24 cellular contexts compared by ENCODE assay signal in the genomic region with DNA sequence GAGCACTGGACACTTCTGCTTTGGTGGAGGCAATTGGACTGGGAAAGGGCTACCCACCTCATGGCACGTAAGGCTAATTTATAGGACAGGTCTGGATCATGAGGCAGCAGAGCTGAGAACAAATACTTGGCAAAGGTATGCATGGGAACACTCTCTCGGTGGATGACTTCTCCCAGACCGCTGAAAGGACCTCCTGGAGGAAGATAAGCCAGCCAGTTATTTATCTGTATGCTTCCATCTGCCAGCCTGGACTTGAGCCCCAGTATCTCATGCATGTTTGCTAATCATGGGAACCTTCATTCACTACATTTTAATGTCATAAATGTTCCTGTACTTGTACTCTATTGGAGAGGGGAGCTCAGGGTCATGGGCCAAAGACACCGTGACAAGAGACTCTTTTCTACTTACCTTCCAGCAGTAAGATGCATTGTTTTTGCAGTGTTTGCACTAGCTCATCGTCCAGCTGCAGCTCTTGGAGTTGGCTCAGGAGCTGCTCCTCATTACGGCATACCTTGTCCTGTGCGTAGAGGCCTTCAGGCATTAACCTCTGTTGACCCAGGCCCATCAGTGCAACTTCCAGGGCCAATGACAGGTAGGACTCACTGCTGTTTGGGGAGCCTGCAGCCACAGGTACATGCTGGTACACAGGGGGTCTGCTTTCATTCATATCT.
"Had no signal": no experiment of that assay in that cellular context is flagged by ENCODE, and none has a peak within 500 bp of the region (broad histone marks: within the 10 kb centered on the region; RNA-seq: fewer than 3 reads in every experiment).

No MANE protein-coding gene starts in this region.

- H3K27ac Mint-ChIP-seq: activated T-cell treated with anti-CD3 and anti-CD28 coated beads, Interleukin-2, amount 50 U/mL, for 72 hours; dendritic cell treated with granulocyte-macrophage colony-stimulating factor and Interleukin-4, amounts not matched to agents 40 ng/mL and 50 ng/mL, for 4 days; nephron progenitor cell had no signal

- H3K9me3 ChIP-seq: breast epithelium, esophagus squamous epithelium, heart right ventricle, left ventricle myocardium inferior, suprapubic skin, transverse colon, vagina had no signal

- H3K27me3 ChIP-seq: breast epithelium, esophagus squamous epithelium, heart right ventricle, suprapubic skin, transverse colon, vagina had no signal

- ATAC-seq: activated T-cell treated with anti-CD3 and anti-CD28 coated beads, Interleukin-2, amount 50 U/mL, for 72 hours; heart right ventricle; stimulated activated naive CD8-positive, alpha-beta T cell treated with anti-CD3 and anti-CD28 coated beads, Interleukin-15, amount 100 ng/mL, for 72 hours had no signal

- H3K9me3 Mint-ChIP-seq: activated T-cell treated with anti-CD3 and anti-CD28 coated beads, Interleukin-2, amount 50 U/mL, for 72 hours; dendritic cell treated with granulocyte-macrophage colony-stimulating factor and Interleukin-4, amounts not matched to agents 40 ng/mL and 50 ng/mL, for 4 days; immature natural killer cell; nephron progenitor cell; stimulated activated naive CD8-positive, alpha-beta T cell treated with anti-CD3 and anti-CD28 coated beads, Interleukin-15, amount 100 ng/mL, for 72 hours had no signal

- H3K4me1 ChIP-seq: breast epithelium, heart right ventricle, left ventricle myocardium inferior, vagina had no signal

- DNase-seq: activated CD4-positive, alpha-beta T cell treated with anti-CD3 and anti-CD28 coated beads, Interleukin-2, amount 50 U/mL, for 4 hours; activated CD4-positive, CD25-positive, alpha-beta regulatory T cell treated with anti-CD3 and anti-CD28 coated beads, Interleukin-2, amount 50 U/mL, for 72 hours; activated effector memory CD4-positive, alpha-beta T cell treated with anti-CD3 and anti-CD28 coated beads, Interleukin-2, amount 50 U/mL, for 16 hours; activated naive CD4-positive, alpha-beta T cell treated with anti-CD3 and anti-CD28 coated beads, Interleukin-2, amount 50 U/mL, for 16 hours; activated T-cell treated with anti-CD3 and anti-CD28 coated beads, Interleukin-2, amount 50 U/mL, for 72 hours; effector CD8-positive, alpha-beta T cell; esophagus squamous epithelium; heart right ventricle; immature natural killer cell; kidney glomerular epithelial cell; left ventricle myocardium inferior; mammary epithelial cell; midbrain; nephron progenitor cell; occipital lobe; stimulated activated CD4-positive, alpha-beta T cell treated with anti-CD3 and anti-CD28 coated beads, Interleukin-2, amount 100 ng/mL, for 48 hours; stimulated activated naive CD8-positive, alpha-beta T cell treated with anti-CD3 and anti-CD28 coated beads, Interleukin-15, amount 100 ng/mL, for 72 hours; T-helper 9 cell; transverse colon had no signal

- H3K36me3 ChIP-seq: breast epithelium, suprapubic skin, transverse colon, vagina had no signal

- H3K27ac ChIP-seq: breast epithelium, esophagus squamous epithelium, heart right ventricle, left ventricle myocardium inferior, skin epidermis, suprapubic skin, transverse colon, vagina had no signal

- H3K4me3 ChIP-seq: breast epithelium, esophagus squamous epithelium, heart right ventricle, left ventricle myocardium inferior, skin epidermis, suprapubic skin, transverse colon, vagina had no signal

- H3K4me3 Mint-ChIP-seq: activated T-cell treated with anti-CD3 and anti-CD28 coated beads, Interleukin-2, amount 50 U/mL, for 72 hours; dendritic cell treated with granulocyte-macrophage colony-stimulating factor and Interleukin-4, amounts not matched to agents 40 ng/mL and 50 ng/mL, for 4 days; immature natural killer cell; nephron progenitor cell; stimulated activated naive CD8-positive, alpha-beta T cell treated with anti-CD3 and anti-CD28 coated beads, Interleukin-15, amount 100 ng/mL, for 72 hours had no signal

- H3K27me3 Mint-ChIP-seq: dendritic cell treated with granulocyte-macrophage colony-stimulating factor and Interleukin-4, amounts not matched to agents 40 ng/mL and 50 ng/mL, for 4 days; stimulated activated naive CD8-positive, alpha-beta T cell treated with anti-CD3 and anti-CD28 coated beads, Interleukin-15, amount 100 ng/mL, for 72 hours had no signal
